In the genomic region with DNA sequence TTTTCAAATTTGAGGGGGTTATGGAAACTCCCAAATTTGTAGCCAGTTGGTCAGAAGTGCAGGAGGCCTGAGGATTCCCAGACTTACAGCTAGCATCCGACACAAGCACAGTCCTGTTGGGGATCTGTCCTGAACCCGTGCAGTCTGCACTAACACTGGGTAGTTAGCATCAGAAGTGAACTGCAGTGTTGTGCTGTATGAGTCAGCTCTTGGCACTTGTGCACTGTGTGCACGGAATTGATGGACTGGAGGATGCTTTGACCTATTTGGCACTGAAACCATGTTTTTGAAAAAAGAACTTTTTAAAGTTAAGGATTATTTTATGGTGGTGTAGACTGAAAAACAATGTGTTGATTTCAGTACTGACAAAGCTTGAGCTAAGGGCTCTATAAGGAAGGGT, we compare ENCODE assay signal across 13 cellular contexts.
DNase-seq lines count a peak whose midpoint lies in the region; ATAC-seq, FAIRE-seq and TF ChIP-seq lines count a peak whose summit lies in the region.
"Had no signal": no experiment of that assay in that cellular context is flagged by ENCODE, and none has a peak within 500 bp of the region (broad histone marks: within the 10 kb centered on the region; RNA-seq: fewer than 3 reads in every experiment).

No MANE protein-coding gene starts in this region.

- H3K4me1 Mint-ChIP-seq in naive thymus-derived CD4-positive, alpha-beta T cell: no peaks in the 10 kb centered on the region
- H3K4me1 Mint-ChIP-seq: stimulated activated memory B cell treated with anti-CD40 and anti-IgM and Interleukin-4, amounts not matched to agents 10 μg/mL and 1 μg/mL and 100 μg/mL, for 72 hours had no signal

- H3K27me3 ChIP-seq in endothelial cell of umbilical vein (ENCODE audit: control insufficient read depth in 2 of 2, insufficient read depth in 2 of 2, low read length in 2 of 2) (peaks cover 3% of the 10 kb centered on the region in 2 experiments), uterus (no peaks in the 10 kb centered on the region)
- H3K27me3 ChIP-seq in naive thymus-derived CD4-positive, alpha-beta T cell (ENCODE audit: control insufficient read depth in 2 of 2, insufficient read depth in 2 of 2, low read length in 2 of 2): no peaks in the 10 kb centered on the region
- H3K27me3 ChIP-seq: neural progenitor cell had no signal

- H3K27ac ChIP-seq in endothelial cell of umbilical vein (ENCODE audit: insufficient read depth, low read depth, low read length): no peak overlapping the region
- peak overlapping the region; percentile 1 to 45 for H3K27ac ChIP-seq in uterus
- H3K27ac ChIP-seq in naive thymus-derived CD4-positive, alpha-beta T cell (ENCODE audit: low read depth, low read length): no peak overlapping the region
- H3K27ac ChIP-seq: epithelial cell of prostate, neural progenitor cell had no signal

- H3K9me3 Mint-ChIP-seq in naive thymus-derived CD4-positive, alpha-beta T cell: peaks cover 0 to 3% (median 0%) of the 10 kb centered on the region in 11 donors
- H3K9me3 Mint-ChIP-seq: neural progenitor cell; stimulated activated memory B cell treated with anti-CD40 and anti-IgM and Interleukin-4, amounts not matched to agents 10 μg/mL and 1 μg/mL and 100 μg/mL, for 72 hours had no signal

- intact Hi-C loops in endothelial cell of umbilical vein (cut with micrococcal nuclease): no loop called here
- intact Hi-C loops in uterus (cut with DNase I; ENCODE audit: low total_unique reads): no loop called here
- intact Hi-C loops in naive thymus-derived CD4-positive, alpha-beta T cell (cut with micrococcal nuclease): no loop called here

- CTCF ChIA-PET in endothelial cell of umbilical vein (lab: Charles Lee): interaction anchor here (0.7 kb wide), 1 partner anchor 295 kb away, joined by 4 read pairs; no protein-coding TSS in a partner anchor
- CTCF ChIA-PET in naive thymus-derived CD4-positive, alpha-beta T cell (lab: Charles Lee): no interaction called here

- H3K36me3 ChIP-seq in endothelial cell of umbilical vein (ENCODE audit: control insufficient read depth in 2 of 2, extremely low read depth in 1 of 2, insufficient read depth in 2 of 2, low read length in 2 of 2): no peaks in the 10 kb centered on the region
- H3K36me3 ChIP-seq in uterus: no peaks in the 10 kb centered on the region
- no peaks in the 10 kb centered on the region for H3K36me3 ChIP-seq in naive thymus-derived CD4-positive, alpha-beta T cell (ENCODE audit: control insufficient read depth in 2 of 3, insufficient read depth in 3 of 3, low read length in 3 of 3)
- H3K36me3 ChIP-seq: neural progenitor cell had no signal

- H3K27ac Mint-ChIP-seq in naive thymus-derived CD4-positive, alpha-beta T cell: no peak overlapping the region
- H3K27ac Mint-ChIP-seq: neural progenitor cell; stimulated activated memory B cell treated with anti-CD40 and anti-IgM and Interleukin-4, amounts not matched to agents 10 μg/mL and 1 μg/mL and 100 μg/mL, for 72 hours had no signal

- no peak overlapping the region for H3K9ac ChIP-seq in endothelial cell of umbilical vein (replicated peaks; ENCODE audit: extremely low read depth, insufficient read depth, low read length)
- H3K9ac ChIP-seq: neural progenitor cell had no signal

- H3K9me3 ChIP-seq in endothelial cell of umbilical vein (replicated peaks; ENCODE audit: control insufficient read depth, insufficient read depth, low read length): no peaks in the 10 kb centered on the region
- no peaks in the 10 kb centered on the region for H3K9me3 ChIP-seq in uterus
- no peaks in the 10 kb centered on the region for H3K9me3 ChIP-seq in naive thymus-derived CD4-positive, alpha-beta T cell (ENCODE audit: control insufficient read depth in 2 of 3, low read length in 3 of 3)

- POLR2A ChIA-PET in endothelial cell of umbilical vein (lab: Charles Lee): no interaction called here
- POLR2A ChIA-PET in naive thymus-derived CD4-positive, alpha-beta T cell (lab: Charles Lee): no interaction called here

- dilution Hi-C loops in endothelial cell of umbilical vein (cut with MboI; ENCODE audit: extremely low pct_ligation_motif_present, low sequenced_read_pairs): no loop called here

- H3K27me3 Mint-ChIP-seq in naive thymus-derived CD4-positive, alpha-beta T cell: peaks cover 0 to 23% (median 7%) of the 10 kb centered on the region in 5 donors

- no peak overlapping the region for H2AFZ ChIP-seq in endothelial cell of umbilical vein (ENCODE audit: low read depth, low read length)
- H2AFZ ChIP-seq: neural progenitor cell had no signal

- peak; percentile 38 for DNase-seq in NCI-H226
- DNase-seq in endothelial cell of umbilical vein (ENCODE audit: low read depth, low spot score): peak; percentile 18
- DNase-seq in medulla oblongata (ENCODE audit: extremely low spot score): peak; percentile 28
- peak; percentile 57 to 66 for DNase-seq in uterus
- no peak for DNase-seq in NCI-H2107 (lab: John Stamatoyannopoulos, UW)
- no peak for DNase-seq in naive thymus-derived CD4-positive, alpha-beta T cell
- no peak for DNase-seq in NCI-H774 (lab: John Stamatoyannopoulos, UW)
- DNase-seq: islet precursor cell; NCI-H2029 treated with DMSO at 0.1 percent for 48 hours; stimulated activated CD4-positive, alpha-beta T cell treated with anti-CD3 and anti-CD28 coated beads, Interleukin-2, amount 100 ng/mL, for 24 hours had no signal

- H3K79me2 ChIP-seq in endothelial cell of umbilical vein (ENCODE audit: control insufficient read depth, insufficient read depth, low read length): no peaks in the 10 kb centered on the region

- no peaks in the 10 kb centered on the region for H3K4me1 ChIP-seq in endothelial cell of umbilical vein (ENCODE audit: control insufficient read depth, extremely low read depth, insufficient read depth, low read length)
- H3K4me1 ChIP-seq in uterus: no peaks in the 10 kb centered on the region
- no peaks in the 10 kb centered on the region for H3K4me1 ChIP-seq in naive thymus-derived CD4-positive, alpha-beta T cell (ENCODE audit: control insufficient read depth in 2 of 2, insufficient read depth in 2 of 2, low read length in 2 of 2)
- H3K4me1 ChIP-seq: neural progenitor cell had no signal

- TF ChIP-seq CTCF in endothelial cell of umbilical vein (IDR thresholded peaks at IDR 0.05; ENCODE audit: extremely low read depth in 1 of 2, insufficient read depth in 1 of 2, low read depth in 1 of 2, low read length in 2 of 2) (no peak), uterus (IDR thresholded peaks at IDR 0.05) (no peak)

- no TSS peak for BruUV-seq in endothelial cell of umbilical vein (replicated peaks; lab: Mats Ljungman, UMichigan)

- no peak overlapping the region for H3K4me2 ChIP-seq in endothelial cell of umbilical vein (ENCODE audit: insufficient read depth, low read length)
- H3K4me2 ChIP-seq: neural progenitor cell had no signal

- no peaks in the 10 kb centered on the region for H4K20me1 ChIP-seq in endothelial cell of umbilical vein (replicated peaks; ENCODE audit: control insufficient read depth, extremely low read depth, insufficient read depth, low read length)

- no peaks in the 10 kb centered on the region for H3K9me1 ChIP-seq in endothelial cell of umbilical vein (replicated peaks; ENCODE audit: control insufficient read depth, extremely low read depth, insufficient read depth, low read length)

- no peak overlapping the region for H3K4me3 Mint-ChIP-seq in naive thymus-derived CD4-positive, alpha-beta T cell
- H3K4me3 Mint-ChIP-seq: neural progenitor cell; stimulated activated memory B cell treated with anti-CD40 and anti-IgM and Interleukin-4, amounts not matched to agents 10 μg/mL and 1 μg/mL and 100 μg/mL, for 72 hours had no signal

- H3K4me3 ChIP-seq in endothelial cell of umbilical vein (replicated peaks in 1 of 3; ENCODE audit: insufficient read depth in 1 of 3, low read depth in 1 of 3, low read length in 3 of 3) (no peak overlapping the region), uterus (no peak overlapping the region)
- H3K4me3 ChIP-seq in naive thymus-derived CD4-positive, alpha-beta T cell (ENCODE audit: low read length): no peak overlapping the region
- H3K4me3 ChIP-seq: neural progenitor cell had no signal

- no peaks in the 10 kb centered on the region for H3K36me3 Mint-ChIP-seq in naive thymus-derived CD4-positive, alpha-beta T cell
- H3K36me3 Mint-ChIP-seq: neural progenitor cell; stimulated activated memory B cell treated with anti-CD40 and anti-IgM and Interleukin-4, amounts not matched to agents 10 μg/mL and 1 μg/mL and 100 μg/mL, for 72 hours had no signal

- ATAC-seq in naive thymus-derived CD4-positive, alpha-beta T cell: no peak
- ATAC-seq: stimulated activated memory B cell treated with anti-CD40 and anti-IgM and Interleukin-4, amounts not matched to agents 10 μg/mL and 1 μg/mL and 100 μg/mL, for 72 hours had no signal

- FAIRE-seq in endothelial cell of umbilical vein (lab: Jason Lieb, UNC): no peak

- TF ChIP-seq POLR2A in endothelial cell of umbilical vein (IDR thresholded peaks at IDR 0.05; ENCODE audit: low read depth, low read length): no peak
- no peak for TF ChIP-seq POLR2A in uterus (IDR thresholded peaks at IDR 0.05)

TF ChIP-seq in endothelial cell of umbilical vein, 7 proteins besides CTCF, POLR2A, EP300 and RAD21:
- TF ChIP-seq POLR2AphosphoS5 (IDR thresholded peaks at IDR 0.05; ENCODE audit: insufficient read depth, low read depth, low read length) (no peak), JUN (IDR thresholded peaks at IDR 0.05; ENCODE audit: borderline replicate concordance, insufficient read depth, insufficient read length, low read depth) (no peak), GATA2 (IDR thresholded peaks at IDR 0.05; ENCODE audit: insufficient read depth, insufficient read length, low read depth, low read length) (no peak), FOS (IDR thresholded peaks at IDR 0.05; ENCODE audit: borderline replicate concordance, insufficient read depth, low read length) (no peak), MYC (IDR thresholded peaks at IDR 0.05; ENCODE audit: low read depth, low read length) (no peak), EZH2 (IDR thresholded peaks at IDR 0.05; ENCODE audit: borderline replicate concordance, low read depth, low read length, severe bottlenecking) (no peak)
- TF ChIP-seq, protein P1, sequence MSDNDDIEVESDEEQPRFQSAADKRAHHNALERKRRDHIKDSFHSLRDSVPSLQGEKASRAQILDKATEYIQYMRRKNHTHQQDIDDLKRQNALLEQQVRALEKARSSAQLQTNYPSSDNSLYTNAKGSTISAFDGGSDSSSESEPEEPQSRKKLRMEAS (IDR thresholded peaks at IDR 0.05; ENCODE audit: insufficient read depth, insufficient read length): no peak

Comparison
In these comparisons a context has a peak if more than half of its experiments do, and no peak if none do; other contexts are left out.
1. DNase-seq: peak in NCI-H226 (single experiment), endothelial cell of umbilical vein (single experiment), medulla oblongata (single experiment) and uterus (2 of 2); none in NCI-H2107 (single experiment), naive thymus-derived CD4-positive, alpha-beta T cell (0 of 9) and NCI-H774 (single experiment).
2. H3K27ac ChIP-seq: peak in uterus (2 of 2); none in endothelial cell of umbilical vein (single experiment) and naive thymus-derived CD4-positive, alpha-beta T cell (single experiment).